8 cellular contexts compared by ENCODE assay signal in the genomic region with DNA sequence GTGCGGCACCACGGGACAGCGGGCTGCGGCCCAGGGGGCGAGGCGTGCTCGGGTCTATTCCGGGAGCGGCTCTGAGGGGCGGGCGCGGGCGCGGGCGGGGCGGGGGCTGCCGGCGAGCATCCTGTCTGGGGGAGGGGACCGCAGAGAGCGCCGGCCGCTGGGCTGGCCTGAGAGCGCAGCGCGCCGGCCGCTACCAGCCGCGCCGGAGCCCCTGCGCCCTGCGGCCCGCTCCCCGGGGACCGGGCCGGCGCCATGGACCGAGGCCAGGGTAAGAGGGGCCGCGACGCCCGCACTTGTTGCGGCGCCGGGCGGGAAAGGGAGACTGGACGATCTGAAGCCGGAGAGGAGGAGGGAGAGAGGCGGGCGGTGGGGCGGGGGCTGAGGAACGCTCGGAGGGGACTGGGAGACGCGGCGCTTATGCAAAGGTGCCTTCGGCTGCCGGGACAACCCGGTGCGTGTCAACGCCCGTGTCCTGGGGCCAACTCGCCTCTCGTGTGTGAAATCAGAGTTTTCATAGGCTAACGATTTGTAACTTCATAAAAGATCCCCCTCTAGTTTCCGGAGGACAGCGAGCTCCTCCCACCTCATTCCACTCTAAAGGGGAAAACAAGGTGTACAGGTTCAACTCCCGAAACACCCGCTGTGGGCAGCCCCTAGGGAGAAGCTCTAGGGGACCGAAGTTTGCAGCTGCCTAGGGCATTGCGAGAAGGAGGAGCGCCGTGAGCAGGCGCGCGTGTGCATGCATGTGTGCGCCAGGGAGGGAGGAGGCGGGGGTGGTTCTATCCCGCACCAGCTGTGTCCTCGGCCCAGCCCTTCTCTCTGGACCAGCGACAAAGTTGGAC. TPM values are rescaled to one million over a fixed set of nuclear protein-coding genes. Genes with fewer than 3 reads are reported as not detected.
DNase-seq lines count a peak whose midpoint lies in the region; ATAC-seq and TF ChIP-seq lines count a peak whose summit lies in the region.

A gene (plus strand): TSS at position 143 of the 842 bp plus-strand sequence. CDS start 110 bp downstream, at position 253.

- no peaks in the 10 kb centered on the region for H3K36me3 ChIP-seq in RWPE2 (ENCODE audit: low read depth)
- no peaks in the 10 kb centered on the region for H3K36me3 ChIP-seq in rectal smooth muscle tissue (ENCODE audit: control insufficient read depth, insufficient read depth, low read length)
- H3K36me3 ChIP-seq in OCI-LY7 (ENCODE audit: insufficient read depth, low read length): no peaks in the 10 kb centered on the region

- H3K27ac ChIP-seq in RWPE2 (ENCODE audit: poor library complexity, severe bottlenecking) (peak within 1 kb of the TSS; percentile 66), caudate nucleus (ENCODE audit: low read depth, low read length) (no peak within 1 kb of the TSS), rectal smooth muscle tissue (ENCODE audit: low read depth, low read length) (no peak within 1 kb of the TSS), OCI-LY7 (ENCODE audit: low read depth, low read length, poor library complexity, severe bottlenecking) (no peak within 1 kb of the TSS)

- no peaks in the 10 kb centered on the region for H3K27me3 ChIP-seq in RWPE2 (ENCODE audit: insufficient read depth, poor library complexity, severe bottlenecking)
- no peaks in the 10 kb centered on the region for H3K27me3 ChIP-seq in rectal smooth muscle tissue (ENCODE audit: control insufficient read depth, insufficient read depth, low read length)

- CTCF ChIA-PET in OCI-LY7 (lab: Charles Lee; ENCODE audit: unreplicated experiment): no interaction called here

- no peaks in the 10 kb centered on the region for H4K20me1 ChIP-seq in OCI-LY7 (ENCODE audit: insufficient read depth, low read length)

- H3K4me1 ChIP-seq in RWPE2 (ENCODE audit: insufficient read depth, poor library complexity, severe bottlenecking): peaks cover 4% of the 10 kb centered on the region
- H3K4me1 ChIP-seq in rectal smooth muscle tissue (ENCODE audit: control insufficient read depth, insufficient read depth, low read length): no peaks in the 10 kb centered on the region
- no peaks in the 10 kb centered on the region for H3K4me1 ChIP-seq in OCI-LY7 (ENCODE audit: insufficient read depth, low read length, poor library complexity, severe bottlenecking)

- no peaks in the 10 kb centered on the region for H3K9me3 ChIP-seq in RWPE2 (ENCODE audit: severe bottlenecking)
- no peaks in the 10 kb centered on the region for H3K9me3 ChIP-seq in iPS-18c (ENCODE audit: control insufficient read depth, insufficient read depth, low read length)
- no peaks in the 10 kb centered on the region for H3K9me3 ChIP-seq in OCI-LY7 (ENCODE audit: low read length)

- peak; percentile 68 for ATAC-seq in RWPE2 (ENCODE audit: low read depth)

- H3K9ac ChIP-seq in rectal smooth muscle tissue (ENCODE audit: low read length): no peak within 1 kb of the TSS

- no peaks in the 10 kb centered on the region for H3K9me2 ChIP-seq in OCI-LY7 (ENCODE audit: insufficient read depth, low read length)

- intact Hi-C loops in OCI-LY7 (cut with micrococcal nuclease; ENCODE audit: unreplicated experiment): no loop called here

- POLR2A ChIA-PET in OCI-LY7 (lab: Charles Lee): no interaction called here

- no peak within 1 kb of the TSS for H2AFZ ChIP-seq in OCI-LY7 (ENCODE audit: low read length)

- no peak within 1 kb of the TSS for H3K4me2 ChIP-seq in OCI-LY7 (ENCODE audit: low read length)

- no peaks in the 10 kb centered on the region for H3K79me2 ChIP-seq in OCI-LY7 (ENCODE audit: insufficient read depth, low read depth, low read length)

- TF ChIP-seq CTCF in RWPE2 (IDR thresholded peaks at IDR 0.05; ENCODE audit: poor library complexity, severe bottlenecking): no peak
- TF ChIP-seq CTCF in OCI-LY7 (conservative IDR thresholded peaks at IDR 0.05; ENCODE audit: low read length): no peak

- no TSS peak for BruUV-seq in OCI-LY7 (replicated peaks; lab: Mats Ljungman, UMichigan)

- peak; percentile 16 for DNase-seq in A172 (ENCODE audit: low spot score)
- peak; percentile 83 for DNase-seq in GM03348 (ENCODE audit: low spot score)
- DNase-seq in RWPE2 (ENCODE audit: low spot score): no peak
- DNase-seq in caudate nucleus (lab: John Stamatoyannopoulos, UW): peak in 36 of 61 donors; percentile 6 to 56 (median 26)
- no peak for DNase-seq in OCI-LY7 (ENCODE audit: low spot score)
- no peak for DNase-seq in activated CD4-positive, CD25-positive, alpha-beta regulatory T cell treated with anti-CD3 and anti-CD28 coated beads, Interleukin-2, amount 50 U/mL, for 72 hours

- H3K4me3 ChIP-seq in RWPE2 (ENCODE audit: severe bottlenecking) (peak within 1 kb of the TSS; percentile 71), iPS-18c (ENCODE audit: insufficient read depth, low read depth, low read length) (peak within 1 kb of the TSS; percentile 73), rectal smooth muscle tissue (ENCODE audit: low read length) (peak within 1 kb of the TSS; percentile 75), OCI-LY7 (ENCODE audit: low read depth, low read length, poor library complexity, severe bottlenecking) (no peak within 1 kb of the TSS)

RNA-seq across cellular contexts. Expression of the gene that starts here (rescaled TPM):
- total RNA-seq in A172 (2014; rRNA removed; shearing (Covaris generic)): 0.36 and 1.4 TPM in 2 replicates
- not detected in 2 replicates for total RNA-seq in OCI-LY7 (2014; rRNA removed; shearing (Covaris generic))
- total RNA-seq in OCI-LY7 (2022): not detected in 2 replicates

Comparison
In these comparisons a context has a peak if more than half of its experiments do, and no peak if none do; other contexts are left out.
1. DNase-seq: peak in A172 (single experiment), GM03348 (single experiment) and caudate nucleus (36 of 61); none in RWPE2 (single experiment), OCI-LY7 (single experiment) and activated CD4-positive, CD25-positive, alpha-beta regulatory T cell treated with anti-CD3 and anti-CD28 coated beads, Interleukin-2, amount 50 U/mL, for 72 hours (single experiment).